20 cellular contexts compared by ENCODE assay signal in the genomic region with DNA sequence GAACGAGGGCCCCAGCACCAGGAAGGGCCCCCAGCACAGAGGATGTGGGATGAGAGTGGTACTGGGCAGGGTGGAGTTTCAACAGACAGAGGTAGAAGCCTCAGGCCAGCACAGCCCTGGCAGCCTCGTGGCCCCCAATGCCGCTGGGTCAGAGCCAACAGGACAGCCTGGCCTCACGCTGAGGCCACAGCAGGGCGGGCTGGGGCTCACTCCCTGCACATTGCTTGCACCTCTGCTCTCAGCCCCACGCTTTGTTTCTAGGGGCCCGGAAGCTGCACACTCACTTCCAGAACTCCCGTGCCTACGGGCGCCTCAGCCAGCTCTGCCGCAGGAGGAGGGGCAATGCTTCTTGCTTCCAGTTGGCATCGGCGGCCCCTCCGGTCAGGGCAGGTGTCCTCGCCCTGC.
A peak's percentile ranks its signal among the peaks of the same experiment; 100 is the strongest.
DNase-seq lines count a peak whose midpoint lies in the region; ATAC-seq and TF ChIP-seq lines count a peak whose summit lies in the region.
"Had no signal": no experiment of that assay in that cellular context is flagged by ENCODE, and none has a peak within 500 bp of the region (broad histone marks: within the 10 kb centered on the region; RNA-seq: fewer than 3 reads in every experiment).

No MANE protein-coding gene starts in this region.

- peak; percentile 32; the same call in 1 of the 2 replicates for TF ChIP-seq POLR2A in Raji (IDR thresholded peaks at IDR 0.05; ENCODE audit: insufficient read depth, low read depth, low read length)

- peak; percentile 14 for ATAC-seq in activated CD8-positive, alpha-beta memory T cell treated with anti-CD3 and anti-CD28 coated beads, Interleukin-2, amount 10 ng/mL, durations not matched to agents 7 days and 5 days
- ATAC-seq in stimulated activated effector memory CD8-positive, alpha-beta T cell treated with anti-CD3 and anti-CD28 coated beads, Interleukin-12 subunit alpha, Interleukin-12 subunit beta, amount 100 ng/mL, for 72 hours = no peak
- ATAC-seq in HG02798 (IDR thresholded peaks at IDR 0.05; ENCODE audit: poor library complexity, unreplicated experiment) (no peak), GM19397 (IDR thresholded peaks at IDR 0.05; ENCODE audit: unreplicated experiment) (no peak)
- ATAC-seq: A549; heart left ventricle; K562; naive thymus-derived CD8-positive, alpha-beta T cell; T-helper 17 cell had no signal

- DNase-seq in activated CD8-positive, alpha-beta memory T cell treated with anti-CD3 and anti-CD28 coated beads, Interleukin-2, amount 10 ng/mL, durations not matched to agents 7 days and 5 days = no peak
- DNase-seq in activated CD8-positive, alpha-beta memory T cell treated with anti-CD3 and anti-CD28 coated beads, Interleukin-2, amount 50 U/mL, for 4 hours = no peak
- no peak for DNase-seq in stimulated activated effector memory CD8-positive, alpha-beta T cell treated with anti-CD3 and anti-CD28 coated beads, Interleukin-12 subunit alpha, Interleukin-12 subunit beta, amount 100 ng/mL, for 72 hours (ENCODE audit: low spot score in 2 of 2)
- no peak for DNase-seq in activated naive CD4-positive, alpha-beta T cell treated with anti-CD3 and anti-CD28 coated beads, Interleukin-2, amount 50 U/mL, for 16 hours
- DNase-seq: activated CD4-positive, alpha-beta T cell treated with anti-CD3 and anti-CD28 coated beads for 48 hours; activated CD8-positive, alpha-beta memory T cell treated with anti-CD3 and anti-CD28 coated beads, Interleukin-2, amount 50 U/mL, for 48 hours; heart left ventricle; MM.1S; naive thymus-derived CD8-positive, alpha-beta T cell; NCI-H510A; SK-N-SH; T-helper 17 cell had no signal

- H3K9me3 Mint-ChIP-seq in activated CD8-positive, alpha-beta memory T cell treated with anti-CD3 and anti-CD28 coated beads, Interleukin-2, amount 10 ng/mL, durations not matched to agents 7 days and 5 days (ENCODE audit: low read depth) = no peaks in the 10 kb centered on the region
- no peaks in the 10 kb centered on the region for H3K9me3 Mint-ChIP-seq in IgD-negative memory B cell
- no peaks in the 10 kb centered on the region for H3K9me3 Mint-ChIP-seq in stimulated activated effector memory CD8-positive, alpha-beta T cell treated with anti-CD3 and anti-CD28 coated beads, Interleukin-12 subunit alpha, Interleukin-12 subunit beta, amount 100 ng/mL, for 72 hours
- H3K9me3 Mint-ChIP-seq: activated T-helper 2 cell treated with anti-CD3 and anti-CD28 coated beads, Interferon-gamma antibody, Interleukin-2, Interleukin-4, amounts not matched to agents 10 μg/mL and 5 μg/mL and 100 μg/mL, durations not matched to agents 14 hours and 24 hours and 36 hours; naive thymus-derived CD8-positive, alpha-beta T cell had no signal

- H3K27me3 Mint-ChIP-seq in activated CD8-positive, alpha-beta memory T cell treated with anti-CD3 and anti-CD28 coated beads, Interleukin-2, amount 10 ng/mL, durations not matched to agents 7 days and 5 days = no peaks in the 10 kb centered on the region
- H3K27me3 Mint-ChIP-seq in IgD-negative memory B cell = no peaks in the 10 kb centered on the region
- H3K27me3 Mint-ChIP-seq: naive thymus-derived CD8-positive, alpha-beta T cell had no signal

- peaks cover 30% of the 10 kb centered on the region for H3K4me1 Mint-ChIP-seq in activated CD8-positive, alpha-beta memory T cell treated with anti-CD3 and anti-CD28 coated beads, Interleukin-2, amount 10 ng/mL, durations not matched to agents 7 days and 5 days
- peaks cover 26 to 43% (median 32%) of the 10 kb centered on the region in 3 donors for H3K4me1 Mint-ChIP-seq in IgD-negative memory B cell
- peaks cover 6% of the 10 kb centered on the region for H3K4me1 Mint-ChIP-seq in stimulated activated effector memory CD8-positive, alpha-beta T cell treated with anti-CD3 and anti-CD28 coated beads, Interleukin-12 subunit alpha, Interleukin-12 subunit beta, amount 100 ng/mL, for 72 hours

- H3K4me3 Mint-ChIP-seq in activated CD8-positive, alpha-beta memory T cell treated with anti-CD3 and anti-CD28 coated beads, Interleukin-2, amount 10 ng/mL, durations not matched to agents 7 days and 5 days = no peak overlapping the region
- H3K4me3 Mint-ChIP-seq in IgD-negative memory B cell = peak overlapping the region; percentile 21 to 94 (median 84)
- no peak overlapping the region for H3K4me3 Mint-ChIP-seq in stimulated activated effector memory CD8-positive, alpha-beta T cell treated with anti-CD3 and anti-CD28 coated beads, Interleukin-12 subunit alpha, Interleukin-12 subunit beta, amount 100 ng/mL, for 72 hours
- H3K4me3 Mint-ChIP-seq: brain; naive thymus-derived CD8-positive, alpha-beta T cell; T-helper 17 cell had no signal

- no peaks in the 10 kb centered on the region for H3K36me3 Mint-ChIP-seq in activated CD8-positive, alpha-beta memory T cell treated with anti-CD3 and anti-CD28 coated beads, Interleukin-2, amount 10 ng/mL, durations not matched to agents 7 days and 5 days
- H3K36me3 Mint-ChIP-seq in IgD-negative memory B cell = no peaks in the 10 kb centered on the region
- H3K36me3 Mint-ChIP-seq in stimulated activated effector memory CD8-positive, alpha-beta T cell treated with anti-CD3 and anti-CD28 coated beads, Interleukin-12 subunit alpha, Interleukin-12 subunit beta, amount 100 ng/mL, for 72 hours = no peaks in the 10 kb centered on the region
- H3K36me3 Mint-ChIP-seq: brain; naive thymus-derived CD8-positive, alpha-beta T cell had no signal

- H3K27ac Mint-ChIP-seq in activated CD8-positive, alpha-beta memory T cell treated with anti-CD3 and anti-CD28 coated beads, Interleukin-2, amount 10 ng/mL, durations not matched to agents 7 days and 5 days = peak overlapping the region; percentile 43
- peak overlapping the region; percentile 95 to 100 (median 99) for H3K27ac Mint-ChIP-seq in IgD-negative memory B cell
- peak overlapping the region; percentile 40 for H3K27ac Mint-ChIP-seq in stimulated activated effector memory CD8-positive, alpha-beta T cell treated with anti-CD3 and anti-CD28 coated beads, Interleukin-12 subunit alpha, Interleukin-12 subunit beta, amount 100 ng/mL, for 72 hours
- H3K27ac Mint-ChIP-seq: activated T-helper 2 cell treated with anti-CD3 and anti-CD28 coated beads, Interferon-gamma antibody, Interleukin-2, Interleukin-4, amounts not matched to agents 10 μg/mL and 5 μg/mL and 100 μg/mL, durations not matched to agents 14 hours and 24 hours and 36 hours had no signal

- CTCF ChIA-PET in activated CD8-positive, alpha-beta memory T cell treated with anti-CD3 and anti-CD28 coated beads, Interleukin-2, amount 10 ng/mL, durations not matched to agents 7 days and 5 days (lab: Charles Lee) = interaction anchor here (1.4 kb wide), 1 partner anchor 292 kb away, joined by 3 read pairs; no protein-coding TSS in a partner anchor

Comparison
In these comparisons a context has a peak if more than half of its experiments do, and no peak if none do; other contexts are left out.
1. H3K27ac Mint-ChIP-seq: peak in every context shown above with its lines; median percentile 99 in IgD-negative memory B cell; 43 in activated CD8-positive, alpha-beta memory T cell treated with anti-CD3 and anti-CD28 coated beads, Interleukin-2, amount 10 ng/mL, durations not matched to agents 7 days and 5 days; 40 in stimulated activated effector memory CD8-positive, alpha-beta T cell treated with anti-CD3 and anti-CD28 coated beads, Interleukin-12 subunit alpha, Interleukin-12 subunit beta, amount 100 ng/mL, for 72 hours.
2. H3K4me3 Mint-ChIP-seq: peak in IgD-negative memory B cell (4 of 4); none in activated CD8-positive, alpha-beta memory T cell treated with anti-CD3 and anti-CD28 coated beads, Interleukin-2, amount 10 ng/mL, durations not matched to agents 7 days and 5 days (single experiment) and stimulated activated effector memory CD8-positive, alpha-beta T cell treated with anti-CD3 and anti-CD28 coated beads, Interleukin-12 subunit alpha, Interleukin-12 subunit beta, amount 100 ng/mL, for 72 hours (single experiment).